ENCODE assay signal across 8 cellular contexts in the genomic region with DNA sequence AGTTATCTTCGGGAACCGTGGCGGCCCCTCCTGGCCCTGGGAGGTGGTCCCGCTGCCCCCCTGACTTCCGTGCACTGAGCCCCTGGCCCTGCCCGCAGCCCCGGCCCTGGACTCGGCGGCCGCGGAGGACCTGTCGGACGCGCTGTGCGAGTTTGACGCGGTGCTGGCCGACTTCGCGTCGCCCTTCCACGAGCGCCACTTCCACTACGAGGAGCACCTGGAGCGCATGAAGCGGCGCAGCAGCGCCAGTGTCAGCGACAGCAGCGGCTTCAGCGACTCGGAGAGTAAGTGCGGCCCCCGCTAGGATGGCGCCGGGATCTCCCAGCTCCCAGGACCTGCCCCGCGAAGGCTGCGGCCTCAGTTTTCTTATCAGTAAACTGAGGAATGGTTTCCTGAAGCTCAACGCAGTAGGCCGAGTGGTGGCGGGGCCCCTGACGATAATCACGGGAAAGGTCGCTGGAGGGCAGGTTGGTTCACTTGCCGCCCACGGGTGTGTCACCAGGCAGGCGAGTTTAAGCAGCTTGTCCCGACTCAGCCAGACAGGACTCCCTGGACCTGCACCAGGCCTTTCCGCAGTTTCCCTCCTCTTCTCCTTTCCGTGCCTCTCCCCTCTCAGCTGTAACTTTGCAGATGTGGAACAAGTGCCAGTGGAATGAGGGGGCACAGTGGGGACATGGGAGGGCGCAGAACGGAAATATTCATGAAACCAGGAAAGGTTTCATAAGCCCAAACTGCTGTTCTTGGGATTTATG. TPM values are rescaled to one million over a fixed set of nuclear protein-coding genes. Genes with fewer than 3 reads are reported as not detected.
DNase-seq lines count a peak whose midpoint lies in the region; ATAC-seq, FAIRE-seq and TF ChIP-seq lines count a peak whose summit lies in the region.

No MANE protein-coding gene starts in this region.

- DNase-seq in GM06990 (ENCODE audit: extremely low read depth, insufficient read length) (peak; percentile 52), MCF 10A (ENCODE audit: unreplicated experiment) (peak; percentile 20), keratinocyte (ENCODE audit: low read depth, low spot score) (no peak), spleen (peak; percentile 91), urothelium cell line (ENCODE audit: low spot score) (no peak)

- H2AFZ ChIP-seq in keratinocyte (ENCODE audit: control insufficient read depth, low read length) = peak overlapping the region; percentile 76

- FAIRE-seq in keratinocyte (lab: Jason Lieb, UNC) (no peak), urothelium cell line (lab: Jason Lieb, UNC) (no peak)

- no peaks in the 10 kb centered on the region for H4K20me1 ChIP-seq in keratinocyte (ENCODE audit: control insufficient read depth, extremely low read depth, insufficient read depth, low read length)

- no peak for TF ChIP-seq POLR2A in spleen (IDR thresholded peaks at IDR 0.05)

- no peak for TF ChIP-seq CTCF in GM06990 (IDR thresholded peaks at IDR 0.05; ENCODE audit: insufficient read depth, low read length, poor library complexity, severe bottlenecking)
- TF ChIP-seq CTCF in MCF 10A (IDR thresholded peaks at IDR 0.05; ENCODE audit: unreplicated experiment) = no peak
- no peak for TF ChIP-seq CTCF in keratinocyte (optimal IDR thresholded peaks at IDR 0.05 in 1 of 3, IDR thresholded peaks at IDR 0.05 in 1 of 3, conservative IDR thresholded peaks at IDR 0.05 in 1 of 3; ENCODE audit: extremely low read depth in 1 of 3, insufficient read depth in 2 of 3, low read length in 3 of 3)
- no peak for TF ChIP-seq CTCF in spleen (IDR thresholded peaks at IDR 0.05 in 8 of 11, conservative IDR thresholded peaks at IDR 0.05 in 3 of 11)

- no peaks in the 10 kb centered on the region for H3K9me3 Mint-ChIP-seq in T-helper 1 cell treated with Interleukin-12 subunit alpha and Interleukin-12 subunit beta and Interleukin-4 antibody, amounts not matched to agents 30 μg/mL and 1 μg/mL, for 36 hours
- H3K9me3 Mint-ChIP-seq in MCF 10A (ENCODE audit: unreplicated experiment) = no peaks in the 10 kb centered on the region

- CTCF ChIA-PET in MCF 10A (lab: Yijun Ruan, JAX) = interaction anchor here (0.6 to 3.2 kb wide), 8 partner anchors 9 to 406 kb away, joined by 3 to 20 read pairs (median 4); no protein-coding TSS in a partner anchor

- intact Hi-C loops in MCF 10A (cut with micrococcal nuclease) = no loop called here
- intact Hi-C loops in spleen (cut with DNase I; ENCODE audit: low total_unique reads) = no loop called here

- peak overlapping the region; percentile 68 for H3K4me3 ChIP-seq in GM06990 (replicated peaks; ENCODE audit: low read depth, low read length)
- H3K4me3 ChIP-seq in keratinocyte (ENCODE audit: control insufficient read depth in 2 of 3, extremely low read depth in 1 of 3, insufficient read depth in 2 of 3, low read depth in 1 of 3, low read length in 3 of 3) = peak overlapping the region; percentile 35 to 67 (median 59)
- peak overlapping the region; percentile 58 to 76 (median 70) for H3K4me3 ChIP-seq in spleen

- peak overlapping the region; percentile 90 for H3K27ac Mint-ChIP-seq in T-helper 1 cell treated with Interleukin-12 subunit alpha and Interleukin-12 subunit beta and Interleukin-4 antibody, amounts not matched to agents 30 μg/mL and 1 μg/mL, for 36 hours
- no peak overlapping the region for H3K27ac Mint-ChIP-seq in MCF 10A (ENCODE audit: low read depth, unreplicated experiment)

- H3K36me3 ChIP-seq in GM06990 (ENCODE audit: control insufficient read depth, insufficient read depth, low read length) (no peaks in the 10 kb centered on the region), keratinocyte (ENCODE audit: control insufficient read depth in 2 of 2, extremely low read depth in 1 of 2, insufficient read depth in 2 of 2, low read length in 2 of 2) (no peaks in the 10 kb centered on the region), spleen (peaks cover 0 to under 1% (median 0%) of the 10 kb centered on the region in 6 donors)

- WGBS in spleen, 5 donors = 1 to 4% (median 4%) methylated on average over 47 to 53 of the region's 53 CpGs

- H3K9me1 ChIP-seq in keratinocyte (ENCODE audit: control insufficient read depth, extremely low read depth, insufficient read depth, low read length) = no peaks in the 10 kb centered on the region

- peak overlapping the region; percentile 52 for H3K9ac ChIP-seq in keratinocyte (ENCODE audit: control insufficient read depth, extremely low read depth, insufficient read depth, low read length)

- H3K4me1 ChIP-seq in keratinocyte (ENCODE audit: control insufficient read depth, extremely low read depth, insufficient read depth, low read length) (peaks cover 24% of the 10 kb centered on the region), spleen (peaks cover 0 to 75% (median 50%) of the 10 kb centered on the region in 6 donors)

- no peaks in the 10 kb centered on the region for H3K27me3 ChIP-seq in GM06990 (replicated peaks; ENCODE audit: control insufficient read depth, insufficient read depth, low read length)
- peaks cover 35% of the 10 kb centered on the region for H3K27me3 ChIP-seq in keratinocyte (ENCODE audit: control insufficient read depth, extremely low read depth, insufficient read depth, low read length)
- peaks cover 0 to 53% (median 26%) of the 10 kb centered on the region in 7 donors for H3K27me3 ChIP-seq in spleen (replicated peaks in 1 of 7)

- ATAC-seq in HG02759 (IDR thresholded peaks at IDR 0.05; ENCODE audit: unreplicated experiment) (peak; percentile 26), HG02884 (IDR thresholded peaks at IDR 0.05; ENCODE audit: unreplicated experiment) (no peak)

- H3K27ac ChIP-seq in keratinocyte (ENCODE audit: control insufficient read depth, insufficient read depth, low read length) = no peak overlapping the region
- peak overlapping the region in 7 of 8 donors; percentile 46 to 82 (median 69) for H3K27ac ChIP-seq in spleen

- peaks cover 27% of the 10 kb centered on the region for H3K27me3 Mint-ChIP-seq in T-helper 1 cell treated with Interleukin-12 subunit alpha and Interleukin-12 subunit beta and Interleukin-4 antibody, amounts not matched to agents 30 μg/mL and 1 μg/mL, for 36 hours (ENCODE audit: low read depth)
- no peaks in the 10 kb centered on the region for H3K27me3 Mint-ChIP-seq in MCF 10A (ENCODE audit: insufficient read depth, unreplicated experiment)

- no peaks in the 10 kb centered on the region for H3K9me3 ChIP-seq in keratinocyte (ENCODE audit: control insufficient read depth, low read depth, low read length)
- no peaks in the 10 kb centered on the region for H3K9me3 ChIP-seq in spleen

- H3K4me2 ChIP-seq in keratinocyte (ENCODE audit: control insufficient read depth, extremely low read depth, insufficient read depth, low read depth, low read length) = peak overlapping the region; percentile 91

- dilution Hi-C loops in keratinocyte (cut with MboI; ENCODE audit: extremely low pct_ligation_motif_present, low sequenced_read_pairs) = no loop called here

- peaks cover 21% of the 10 kb centered on the region for H3K36me3 Mint-ChIP-seq in T-helper 1 cell treated with Interleukin-12 subunit alpha and Interleukin-12 subunit beta and Interleukin-4 antibody, amounts not matched to agents 30 μg/mL and 1 μg/mL, for 36 hours (ENCODE audit: low read depth)
- no peaks in the 10 kb centered on the region for H3K36me3 Mint-ChIP-seq in MCF 10A (ENCODE audit: insufficient read depth, unreplicated experiment)

- H3K79me2 ChIP-seq in keratinocyte (ENCODE audit: control insufficient read depth, insufficient read depth, low read length) = no peaks in the 10 kb centered on the region

- H3K4me1 Mint-ChIP-seq in T-helper 1 cell treated with Interleukin-12 subunit alpha and Interleukin-12 subunit beta and Interleukin-4 antibody, amounts not matched to agents 30 μg/mL and 1 μg/mL, for 36 hours (ENCODE audit: low read depth) = peaks cover 52% of the 10 kb centered on the region
- H3K4me1 Mint-ChIP-seq in MCF 10A (ENCODE audit: insufficient read depth, unreplicated experiment) = peaks cover 12% of the 10 kb centered on the region

- H3K4me3 Mint-ChIP-seq in T-helper 1 cell treated with Interleukin-12 subunit alpha and Interleukin-12 subunit beta and Interleukin-4 antibody, amounts not matched to agents 30 μg/mL and 1 μg/mL, for 36 hours = peak overlapping the region; percentile 88
- H3K4me3 Mint-ChIP-seq in MCF 10A (ENCODE audit: unreplicated experiment) = peak overlapping the region; percentile 67

- BruUV-seq in MCF 10A (replicated peaks; lab: Mats Ljungman, UMichigan) = no TSS peak

- POLR2A ChIA-PET in MCF 10A (lab: Yijun Ruan, JAX) = interaction anchor here (0.7 to 1.5 kb wide), 3 partner anchors 10 to 192 kb away, joined by 3 read pairs; no protein-coding TSS in a partner anchor

RNA-seq across cellular contexts. Expression of gene RGCC, which starts 1.0 kb away (rescaled TPM):
- total RNA-seq in MCF 10A (2022) (2.9 and 3.7 TPM in 2 replicates), spleen (10 to 100 TPM; 14.1 to 76.4 (median 33.6) TPM)
- polyA plus RNA-seq in keratinocyte (0.56 to 2.3 TPM (median 1.5 TPM) in 3 replicates), spleen (10 to 100 TPM in 2 of 3 donors, 1 to 10 TPM in 1; 5.1 to 14.6 (median 12.2) TPM)
- 1.4 TPM for polyA plus RNA-seq in keratinocyte (2011; ENCODE audit: low read depth)
- polyA plus RNA-seq in keratinocyte (2011; cell fraction: cytosol; rRNA removed) = 0.95 and 1.2 TPM in 2 replicates
- polyA plus RNA-seq in keratinocyte (2011; cell fraction: nucleus; rRNA removed) = 0.59 and 0.76 TPM in 2 replicates
- 0.32 and 0.83 TPM in 2 replicates for polyA plus RNA-seq in keratinocyte (2012; ENCODE audit: low replicate concordance)
- 0.43 TPM in 1 of 3 replicates, not detected in the others for polyA minus RNA-seq in keratinocyte
- polyA minus RNA-seq in keratinocyte (2011; cell fraction: cytosol; rRNA and poly(A)+ RNA removed) = not detected
- polyA minus RNA-seq in keratinocyte (2011; cell fraction: nucleus; rRNA and poly(A)+ RNA removed) = not detected in 2 replicates

Comparison
In these comparisons a context has a peak if more than half of its experiments do, and no peak if none do; other contexts are left out.
1. DNase-seq: peak in GM06990 (single experiment), MCF 10A (single experiment) and spleen (single experiment); none in keratinocyte (single experiment) and urothelium cell line (single experiment).
2. Peak in every context shown above with its lines, with median percentiles within 50 percentile points of each other: H3K4me3 ChIP-seq.